Comparison of ENCODE assay signal across 9 cellular contexts in the genomic region with DNA sequence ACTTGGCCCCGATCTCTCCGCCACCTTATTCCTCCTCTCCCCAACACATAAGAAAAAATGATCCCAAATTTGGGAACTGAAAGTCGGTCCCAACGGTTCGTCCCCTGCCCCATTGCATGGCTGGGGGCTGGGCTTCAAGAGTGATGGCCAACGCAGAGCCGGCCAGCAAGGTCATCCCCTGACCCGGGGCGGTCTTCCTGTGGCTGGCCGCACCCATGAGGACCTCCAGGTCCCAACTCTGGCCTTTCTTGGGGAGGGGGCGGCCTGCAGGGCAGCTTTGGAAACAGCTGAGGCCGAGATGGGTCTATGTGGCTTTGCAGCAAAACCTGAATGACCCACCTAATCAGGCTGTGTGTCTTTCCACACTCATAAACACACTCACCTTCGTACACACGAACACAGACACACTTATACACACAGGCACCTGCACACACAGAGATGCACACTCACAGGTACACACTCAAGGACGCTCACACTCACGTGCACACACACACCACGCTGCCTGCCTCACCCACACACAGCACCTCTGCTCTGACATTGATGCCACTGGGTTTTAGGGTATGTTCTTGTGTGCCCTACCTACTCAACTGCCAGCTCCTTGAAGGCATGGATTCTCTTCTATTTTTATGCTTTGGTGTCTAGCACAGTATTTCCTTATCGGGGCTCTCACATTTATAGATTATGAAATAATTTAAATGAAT. TPM values are rescaled to one million over a fixed set of nuclear protein-coding genes. Genes with fewer than 3 reads are reported as not detected.
DNase-seq lines count a peak whose midpoint lies in the region; ATAC-seq and TF ChIP-seq lines count a peak whose summit lies in the region.
"Had no signal": no experiment of that assay in that cellular context is flagged by ENCODE, and none has a peak within 500 bp of the region (broad histone marks: within the 10 kb centered on the region; RNA-seq: fewer than 3 reads in every experiment).

No MANE protein-coding gene starts in this region.

- H2AFZ ChIP-seq in neural cell (ENCODE audit: low read depth, low read length) = no peak overlapping the region

- no peaks in the 10 kb centered on the region for H3K9me2 ChIP-seq in neural cell (ENCODE audit: insufficient read depth, low read length)

- no peak for TF ChIP-seq POLR2A in erythroblast (IDR thresholded peaks at IDR 0.05; ENCODE audit: low read length)
- TF ChIP-seq POLR2A in GM18505 (IDR thresholded peaks at IDR 0.05; ENCODE audit: borderline replicate concordance, extremely low read depth, insufficient read depth, insufficient read length) = no peak

- H3K9me3 ChIP-seq in BLaER1 = peaks cover 8% of the 10 kb centered on the region
- no peaks in the 10 kb centered on the region for H3K9me3 ChIP-seq in neural cell (ENCODE audit: low read length)
- H3K9me3 ChIP-seq: pancreas had no signal

- peaks cover 21% of the 10 kb centered on the region for H3K27me3 ChIP-seq in BLaER1
- H3K27me3 ChIP-seq in neural cell (ENCODE audit: insufficient read depth, low read depth, low read length) = peaks cover 21% of the 10 kb centered on the region

- DNase-seq in Kasumi-1 (lab: John Stamatoyannopoulos, UW) (peak; percentile 36 to 39), erythroblast (lab: John Stamatoyannopoulos, UW) (peak; percentile 28 to 35), hepatic stellate cell (ENCODE audit: low spot score) (no peak), NCI-H1105 (lab: John Stamatoyannopoulos, UW) (no peak), pons (ENCODE audit: low spot score) (no peak)

- no peak for TF ChIP-seq RAD21 in neural cell (conservative IDR thresholded peaks at IDR 0.05)

- H4K20me1 ChIP-seq in BLaER1 = no peaks in the 10 kb centered on the region
- no peaks in the 10 kb centered on the region for H4K20me1 ChIP-seq in neural cell (ENCODE audit: insufficient read depth)

- H3K4me3 ChIP-seq in BLaER1 = peak overlapping the region; percentile 48
- H3K4me3 ChIP-seq in neural cell (ENCODE audit: low read length) = peak overlapping the region; percentile 58

- peaks cover 12% of the 10 kb centered on the region for H3K4me1 ChIP-seq in BLaER1
- H3K4me1 ChIP-seq: pancreas had no signal

- no peak overlapping the region for H3K27ac ChIP-seq in BLaER1
- H3K27ac ChIP-seq in neural cell (ENCODE audit: low read length) = no peak overlapping the region
- H3K27ac ChIP-seq: pancreas had no signal

- no peak for ATAC-seq in GM18505 (IDR thresholded peaks at IDR 0.05; ENCODE audit: unreplicated experiment)

- no peak for TF ChIP-seq CTCF in neural cell (IDR thresholded peaks at IDR 0.05; ENCODE audit: poor library complexity, severe bottlenecking)

- H3F3A ChIP-seq in neural cell (ENCODE audit: insufficient read depth, low read length, poor library complexity, severe bottlenecking) = no peaks in the 10 kb centered on the region

- TF ChIP-seq EP300 in neural cell (conservative IDR thresholded peaks at IDR 0.05; ENCODE audit: poor library complexity, severe bottlenecking) = no peak

- H3K9ac ChIP-seq in BLaER1 (no peak overlapping the region), neural cell (ENCODE audit: low read length) (no peak overlapping the region)

- H3K4me2 ChIP-seq in BLaER1 = peak overlapping the region; percentile 75
- H3K4me2 ChIP-seq in neural cell (ENCODE audit: low read length) = no peak overlapping the region

- no peaks in the 10 kb centered on the region for H3K79me2 ChIP-seq in neural cell (replicated peaks; ENCODE audit: insufficient read depth, low read length)

- H3K36me3 ChIP-seq in BLaER1 = no peaks in the 10 kb centered on the region
- no peaks in the 10 kb centered on the region for H3K36me3 ChIP-seq in neural cell (ENCODE audit: insufficient read depth, low read length)
- H3K36me3 ChIP-seq: pancreas had no signal

TF ChIP-seq in neural cell, 6 proteins besides CTCF, POLR2A, EP300 and RAD21:
- TF ChIP-seq, protein P1, sequence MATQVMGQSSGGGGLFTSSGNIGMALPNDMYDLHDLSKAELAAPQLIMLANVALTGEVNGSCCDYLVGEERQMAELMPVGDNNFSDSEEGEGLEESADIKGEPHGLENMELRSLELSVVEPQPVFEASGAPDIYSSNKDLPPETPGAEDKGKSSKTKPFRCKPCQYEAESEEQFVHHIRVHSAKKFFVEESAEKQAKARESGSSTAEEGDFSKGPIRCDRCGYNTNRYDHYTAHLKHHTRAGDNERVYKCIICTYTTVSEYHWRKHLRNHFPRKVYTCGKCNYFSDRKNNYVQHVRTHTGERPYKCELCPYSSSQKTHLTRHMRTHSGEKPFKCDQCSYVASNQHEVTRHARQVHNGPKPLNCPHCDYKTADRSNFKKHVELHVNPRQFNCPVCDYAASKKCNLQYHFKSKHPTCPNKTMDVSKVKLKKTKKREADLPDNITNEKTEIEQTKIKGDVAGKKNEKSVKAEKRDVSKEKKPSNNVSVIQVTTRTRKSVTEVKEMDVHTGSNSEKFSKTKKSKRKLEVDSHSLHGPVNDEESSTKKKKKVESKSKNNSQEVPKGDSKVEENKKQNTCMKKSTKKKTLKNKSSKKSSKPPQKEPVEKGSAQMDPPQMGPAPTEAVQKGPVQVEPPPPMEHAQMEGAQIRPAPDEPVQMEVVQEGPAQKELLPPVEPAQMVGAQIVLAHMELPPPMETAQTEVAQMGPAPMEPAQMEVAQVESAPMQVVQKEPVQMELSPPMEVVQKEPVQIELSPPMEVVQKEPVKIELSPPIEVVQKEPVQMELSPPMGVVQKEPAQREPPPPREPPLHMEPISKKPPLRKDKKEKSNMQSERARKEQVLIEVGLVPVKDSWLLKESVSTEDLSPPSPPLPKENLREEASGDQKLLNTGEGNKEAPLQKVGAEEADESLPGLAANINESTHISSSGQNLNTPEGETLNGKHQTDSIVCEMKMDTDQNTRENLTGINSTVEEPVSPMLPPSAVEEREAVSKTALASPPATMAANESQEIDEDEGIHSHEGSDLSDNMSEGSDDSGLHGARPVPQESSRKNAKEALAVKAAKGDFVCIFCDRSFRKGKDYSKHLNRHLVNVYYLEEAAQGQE (IDR thresholded peaks at IDR 0.05; ENCODE audit: borderline replicate concordance) = no peak
- TF ChIP-seq EZH2 (IDR thresholded peaks at IDR 0.05; ENCODE audit: borderline replicate concordance, insufficient read depth, low read length, poor library complexity, severe bottlenecking) = no peak
- TF ChIP-seq SMC3 (conservative IDR thresholded peaks at IDR 0.05; ENCODE audit: poor library complexity) = no peak
- no peak for TF ChIP-seq POLR2AphosphoS5 (IDR thresholded peaks at IDR 0.05)
- TF ChIP-seq MXI1 (conservative IDR thresholded peaks at IDR 0.05; ENCODE audit: poor library complexity, severe bottlenecking) = no peak

RNA-seq across cellular contexts. Expression of a gene that starts 0.6 kb away (rescaled TPM):
- polyA plus RNA-seq in neural cell = not detected in 2 replicates
- not detected in 2 replicates for polyA minus RNA-seq in neural cell

RNA-seq across cellular contexts. Expression of a gene that starts 48.3 kb away (rescaled TPM):
- polyA plus RNA-seq in neural cell = not detected in 2 replicates
- polyA minus RNA-seq in neural cell = not detected in 2 replicates
- polyA plus RNA-seq: pancreas had no signal

Comparison
In these comparisons a context has a peak if more than half of its experiments do, and no peak if none do; other contexts are left out.
1. DNase-seq: peak in Kasumi-1 (2 of 2) and erythroblast (2 of 2); none in hepatic stellate cell (single experiment), NCI-H1105 (single experiment) and pons (single experiment).